Comparison of ENCODE assay signal across 1 cellular context in genomic region chr1:182430263-182431068, GRCh38.
TF ChIP-seq lines count a peak whose summit lies in the region.

No MANE protein-coding gene starts in this region.

TF ChIP-seq in K562, 482 proteins besides CTCF, POLR2A, EP300 and RAD21 (continued from another document and continues in another):
- TF ChIP-seq RREB1 (CRISPR knock-in tag; IDR thresholded peaks at IDR 0.05) (no peak), ZNF395 (CRISPR knock-in tag; IDR thresholded peaks at IDR 0.05) (no peak), KLF10 (CRISPR knock-in tag; IDR thresholded peaks at IDR 0.05) (no peak), ZNF717 (CRISPR knock-in tag; IDR thresholded peaks at IDR 0.05) (no peak), ZNF24 (IDR thresholded peaks at IDR 0.05) (no peak), HNRNPH1 (optimal IDR thresholded peaks at IDR 0.05; ENCODE audit: low read depth, low read length) (no peak), FOXA1 (IDR thresholded peaks at IDR 0.05; ENCODE audit: borderline replicate concordance) (no peak), MAFG (tag; conservative IDR thresholded peaks at IDR 0.05) (no peak), ELK3 (CRISPR knock-in tag; IDR thresholded peaks at IDR 0.05) (no peak), FOXJ2 (tag; IDR thresholded peaks at IDR 0.05) (no peak), TCF3 (CRISPR knock-in tag; IDR thresholded peaks at IDR 0.05) (no peak), HDAC8 (tag; IDR thresholded peaks at IDR 0.05) (no peak), ZNF586 (CRISPR knock-in tag; conservative IDR thresholded peaks at IDR 0.05) (no peak), FOXO4 (CRISPR knock-in tag; IDR thresholded peaks at IDR 0.05) (no peak), EZH2 (IDR thresholded peaks at IDR 0.05; ENCODE audit: borderline replicate concordance, low read depth, low read length) (no peak), BCL6 (CRISPR knock-in tag; IDR thresholded peaks at IDR 0.05) (no peak), ZNF518B (CRISPR knock-in tag; IDR thresholded peaks at IDR 0.05) (no peak), TOE1 (IDR thresholded peaks at IDR 0.05; ENCODE audit: borderline replicate concordance) (no peak), TOE1 (CRISPR knock-in tag; IDR thresholded peaks at IDR 0.05; ENCODE audit: borderline replicate concordance, low read depth) (no peak), CREB3 (tag; conservative IDR thresholded peaks at IDR 0.05; ENCODE audit: low read depth) (no peak), ILF3 (IDR thresholded peaks at IDR 0.05; ENCODE audit: borderline replicate concordance) (no peak), E2F1 (CRISPR knock-in tag; IDR thresholded peaks at IDR 0.05) (no peak), THRAP3 (IDR thresholded peaks at IDR 0.05; ENCODE audit: borderline replicate concordance) (no peak), ZNF707 (CRISPR knock-in tag; conservative IDR thresholded peaks at IDR 0.05) (no peak), RBM25 (IDR thresholded peaks at IDR 0.05; ENCODE audit: low read depth, low read length, severe bottlenecking) (peak; percentile 8), L3MBTL2 (IDR thresholded peaks at IDR 0.05) (no peak), SMARCA4 (IDR thresholded peaks at IDR 0.05) (peak; percentile 76), CUX1 (CRISPR knock-in tag; IDR thresholded peaks at IDR 0.05) (no peak), ATF3 (IDR thresholded peaks at IDR 0.05) (peak; percentile 87), ATF3 (CRISPR knock-in tag; conservative IDR thresholded peaks at IDR 0.05) (no peak), DNMT1 (IDR thresholded peaks at IDR 0.05) (no peak), ATF6 (CRISPR knock-in tag; IDR thresholded peaks at IDR 0.05) (no peak), E2F3 (CRISPR knock-in tag; IDR thresholded peaks at IDR 0.05) (no peak), JUN (IDR thresholded peaks at IDR 0.05; ENCODE audit: borderline replicate concordance, low read depth, low read length) (peak; percentile 76), JUN (CRISPR knock-in tag; IDR thresholded peaks at IDR 0.05; ENCODE audit: borderline replicate concordance) (no peak), ZNF282 (CRISPR knock-in tag; IDR thresholded peaks at IDR 0.05) (no peak), ZBTB1 (CRISPR knock-in tag; IDR thresholded peaks at IDR 0.05; ENCODE audit: borderline replicate concordance, low read depth) (no peak)
